1 cellular context compared by ENCODE assay signal in genomic region chr14:23567186-23568020, GRCh38.
TF ChIP-seq lines count a peak whose summit lies in the region.

AP1G2 (minus strand) TSS chr14:23567791; CDS start chr14:23567314, 477 bp downstream.

TF ChIP-seq in HCT116, 20 proteins besides CTCF, POLR2A, EP300 and RAD21 (continued from another document):
- TF ChIP-seq EGR1 (IDR thresholded peaks at IDR 0.05; ENCODE audit: low read depth) (no peak), SRF (IDR thresholded peaks at IDR 0.05; ENCODE audit: low read depth) (no peak)
